ENCODE assay signal across 1 cellular context in the genomic region with DNA sequence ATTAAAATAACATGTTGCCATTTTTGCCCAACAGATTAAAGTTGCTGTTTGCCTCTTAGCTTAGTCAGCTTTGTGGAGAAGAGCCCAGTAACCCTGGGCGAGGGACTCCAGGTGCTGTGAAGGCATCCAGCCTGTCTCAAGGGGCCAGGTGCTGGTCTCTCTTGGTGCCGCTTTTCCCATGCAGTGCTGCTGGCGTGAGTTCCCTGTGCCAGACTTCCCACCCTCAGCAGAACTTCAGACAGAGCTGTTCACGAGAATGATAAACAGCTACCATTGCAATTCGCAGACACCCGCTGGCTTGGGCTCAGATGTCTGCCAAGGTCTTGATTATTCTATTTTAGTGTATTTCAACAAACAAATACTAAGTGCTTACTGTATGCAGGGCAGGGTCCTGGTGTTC.
TF ChIP-seq lines count a peak whose summit lies in the region.

No MANE protein-coding gene starts in this region.

TF ChIP-seq in H1, 55 proteins besides CTCF, POLR2A, EP300 and RAD21:
- no peak for TF ChIP-seq ASH2L (IDR thresholded peaks at IDR 0.05; ENCODE audit: low read length)
- no peak for TF ChIP-seq CHD1 (IDR thresholded peaks at IDR 0.05; ENCODE audit: low read depth, low read length)
- no peak for TF ChIP-seq TBP (IDR thresholded peaks at IDR 0.05; ENCODE audit: low read depth, low read length)
- TF ChIP-seq YY1 (IDR thresholded peaks at IDR 0.05; ENCODE audit: low read depth, low read length), result no peak
- TF ChIP-seq JUND (IDR thresholded peaks at IDR 0.05; ENCODE audit: low read length), result no peak
- TF ChIP-seq USF2 (IDR thresholded peaks at IDR 0.05; ENCODE audit: low read length), result no peak
- TF ChIP-seq KDM4A (IDR thresholded peaks at IDR 0.05; ENCODE audit: low read depth, low read length, severe bottlenecking), result no peak
- no peak for TF ChIP-seq CEBPB (IDR thresholded peaks at IDR 0.05; ENCODE audit: low read depth, low read length)
- TF ChIP-seq RBBP5 (IDR thresholded peaks at IDR 0.05; ENCODE audit: borderline replicate concordance, low read depth, low read length), result no peak
- TF ChIP-seq GTF2F1 (IDR thresholded peaks at IDR 0.05; ENCODE audit: borderline replicate concordance, low read depth, low read length), result no peak
